Comparison of ENCODE assay signal across 1 cellular context in the genomic region with DNA sequence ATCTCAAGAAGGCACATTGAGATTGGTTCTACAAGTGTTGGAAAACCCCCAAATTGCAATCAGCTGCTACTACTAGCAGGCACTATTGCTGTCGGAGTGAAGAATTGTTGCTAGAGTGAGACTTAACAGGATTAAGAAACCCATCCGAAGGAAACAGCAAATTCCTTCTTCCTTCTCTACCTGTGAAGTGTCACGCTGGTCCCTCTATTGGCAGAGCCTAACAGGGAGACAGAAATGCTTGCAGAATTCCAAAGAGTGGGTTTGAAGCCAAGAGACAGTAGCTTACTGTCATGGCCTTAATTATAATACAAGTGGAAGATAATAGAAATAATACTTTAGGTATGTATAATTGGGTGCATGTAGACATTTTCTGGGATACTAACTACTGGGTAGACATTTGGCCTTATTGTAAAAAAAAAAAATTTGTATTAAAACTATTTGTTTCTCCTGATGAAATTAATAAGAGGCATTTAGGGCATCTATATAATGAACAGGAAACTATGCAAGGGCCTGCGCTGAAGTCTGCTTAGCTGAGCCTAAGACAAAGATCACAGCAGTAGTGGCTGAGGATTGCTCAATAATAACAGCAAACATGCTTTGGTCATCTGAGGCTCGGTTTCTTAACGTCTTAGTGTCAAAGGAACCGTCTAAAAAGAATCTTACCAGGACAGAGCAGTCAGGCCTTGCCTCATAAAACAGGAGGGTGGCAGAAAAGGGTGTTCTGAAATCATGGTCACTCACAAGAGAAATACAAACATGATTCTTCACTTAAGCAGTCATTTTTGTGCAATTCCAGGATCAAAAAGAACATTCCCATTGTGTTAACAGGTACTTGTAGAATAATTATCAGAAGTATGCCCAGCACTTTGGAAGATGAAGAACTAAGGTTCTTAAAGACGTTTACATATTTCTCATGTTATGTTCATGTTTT.
TF ChIP-seq lines count a peak whose summit lies in the region.

No MANE protein-coding gene starts in this region.

TF ChIP-seq in GM23338, 12 proteins besides CTCF, POLR2A, EP300 and RAD21:
- TF ChIP-seq, protein P1, sequence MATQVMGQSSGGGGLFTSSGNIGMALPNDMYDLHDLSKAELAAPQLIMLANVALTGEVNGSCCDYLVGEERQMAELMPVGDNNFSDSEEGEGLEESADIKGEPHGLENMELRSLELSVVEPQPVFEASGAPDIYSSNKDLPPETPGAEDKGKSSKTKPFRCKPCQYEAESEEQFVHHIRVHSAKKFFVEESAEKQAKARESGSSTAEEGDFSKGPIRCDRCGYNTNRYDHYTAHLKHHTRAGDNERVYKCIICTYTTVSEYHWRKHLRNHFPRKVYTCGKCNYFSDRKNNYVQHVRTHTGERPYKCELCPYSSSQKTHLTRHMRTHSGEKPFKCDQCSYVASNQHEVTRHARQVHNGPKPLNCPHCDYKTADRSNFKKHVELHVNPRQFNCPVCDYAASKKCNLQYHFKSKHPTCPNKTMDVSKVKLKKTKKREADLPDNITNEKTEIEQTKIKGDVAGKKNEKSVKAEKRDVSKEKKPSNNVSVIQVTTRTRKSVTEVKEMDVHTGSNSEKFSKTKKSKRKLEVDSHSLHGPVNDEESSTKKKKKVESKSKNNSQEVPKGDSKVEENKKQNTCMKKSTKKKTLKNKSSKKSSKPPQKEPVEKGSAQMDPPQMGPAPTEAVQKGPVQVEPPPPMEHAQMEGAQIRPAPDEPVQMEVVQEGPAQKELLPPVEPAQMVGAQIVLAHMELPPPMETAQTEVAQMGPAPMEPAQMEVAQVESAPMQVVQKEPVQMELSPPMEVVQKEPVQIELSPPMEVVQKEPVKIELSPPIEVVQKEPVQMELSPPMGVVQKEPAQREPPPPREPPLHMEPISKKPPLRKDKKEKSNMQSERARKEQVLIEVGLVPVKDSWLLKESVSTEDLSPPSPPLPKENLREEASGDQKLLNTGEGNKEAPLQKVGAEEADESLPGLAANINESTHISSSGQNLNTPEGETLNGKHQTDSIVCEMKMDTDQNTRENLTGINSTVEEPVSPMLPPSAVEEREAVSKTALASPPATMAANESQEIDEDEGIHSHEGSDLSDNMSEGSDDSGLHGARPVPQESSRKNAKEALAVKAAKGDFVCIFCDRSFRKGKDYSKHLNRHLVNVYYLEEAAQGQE (IDR thresholded peaks at IDR 0.05; ENCODE audit: unreplicated experiment): no peak
- TF ChIP-seq POLR2AphosphoS5 (IDR thresholded peaks at IDR 0.05; ENCODE audit: low read depth) (no peak), JUNB (IDR thresholded peaks at IDR 0.05; ENCODE audit: unreplicated experiment) (no peak), ETS1 (IDR thresholded peaks at IDR 0.05) (no peak), NANOG (IDR thresholded peaks at IDR 0.05; ENCODE audit: borderline replicate concordance) (no peak), EZH2phosphoT487 (IDR thresholded peaks at IDR 0.05; ENCODE audit: unreplicated experiment) (no peak), CREB1 (CRISPR knock-in tag; IDR thresholded peaks at IDR 0.05; ENCODE audit: low read depth) (no peak), ZNF462 (CRISPR knock-in tag; IDR thresholded peaks at IDR 0.05) (no peak), ZNF331 (CRISPR knock-in tag; IDR thresholded peaks at IDR 0.05; ENCODE audit: low read depth) (no peak), EZH2 (IDR thresholded peaks at IDR 0.05; ENCODE audit: low read depth, unreplicated experiment) (no peak), STAT1 (IDR thresholded peaks at IDR 0.05; ENCODE audit: unreplicated experiment) (no peak), ZNF114 (CRISPR knock-in tag; IDR thresholded peaks at IDR 0.05) (no peak)
TF ChIP-seq in GM23338: peak in this region for 0.
